8 cellular contexts compared by ENCODE assay signal in genomic region chr20:25695532-25696383, GRCh38. TPM values are rescaled to one million over a fixed set of nuclear protein-coding genes. Genes with fewer than 3 reads are reported as not detected.
DNase-seq lines count a peak whose midpoint lies in the region; ATAC-seq and TF ChIP-seq lines count a peak whose summit lies in the region.

No MANE protein-coding gene starts in this region.

- H3K27ac ChIP-seq in caudate nucleus (ENCODE audit: low read depth, low read length) = peak overlapping the region; percentile 96
- peak overlapping the region; percentile 78 to 88 (median 86) for H3K27ac ChIP-seq in right lobe of liver
- peak overlapping the region; percentile 85 to 94 (median 90) for H3K27ac ChIP-seq in tibial nerve

- POLR2A ChIA-PET in GM10248 (lab: Yijun Ruan, JAX) = interaction anchor here (1.1 kb wide), 1 partner anchor 55 kb away, joined by 3 read pairs; no protein-coding TSS in a partner anchor

- TF ChIP-seq EP300 in tibial nerve (IDR thresholded peaks at IDR 0.05) = no peak

- H3K36me3 ChIP-seq in right lobe of liver = no peaks in the 10 kb centered on the region
- H3K36me3 ChIP-seq in tibial nerve = peaks cover 0 to 9% (median 0%) of the 10 kb centered on the region in 3 donors

- peak; percentile 26 for DNase-seq in GM10248 (ENCODE audit: extremely low spot score)
- no peak for DNase-seq in LNCaP clone FGC (ENCODE audit: low read depth)
- DNase-seq in caudate nucleus (lab: John Stamatoyannopoulos, UW) = peak in 1 of 61 donors; percentile 50
- DNase-seq in right lobe of liver = no peak
- DNase-seq in tibial nerve (ENCODE audit: low spot score in 2 of 2) = no peak
- no peak for DNase-seq in NCI-H2196 (lab: John Stamatoyannopoulos, UW; ENCODE audit: unreplicated experiment)
- no peak for DNase-seq in posterior vena cava (ENCODE audit: low spot score)

- H3K4me1 ChIP-seq in right lobe of liver = peaks cover 0 to 12% (median 0%) of the 10 kb centered on the region in 4 donors
- H3K4me1 ChIP-seq in tibial nerve = peaks cover 0 to 30% (median 0%) of the 10 kb centered on the region in 4 donors

- CTCF ChIA-PET in GM10248 (lab: Yijun Ruan, JAX) = interaction anchor here (0.7 kb wide), 1 partner anchor 34 kb away, joined by 3 read pairs; no protein-coding TSS in a partner anchor

- H3K9me3 ChIP-seq in right lobe of liver = no peaks in the 10 kb centered on the region
- H3K9me3 ChIP-seq in tibial nerve = peaks cover 0 to 14% (median 6%) of the 10 kb centered on the region in 4 donors

- peak; percentile 2 to 18 (median 8) for ATAC-seq in right lobe of liver
- no peak for ATAC-seq in GM18498 (IDR thresholded peaks at IDR 0.05; ENCODE audit: unreplicated experiment)

- intact Hi-C loops in right lobe of liver (cut with DNase I) = no loop called here
- intact Hi-C loops in posterior vena cava (cut with DNase I) = no loop called here

- H3K27me3 ChIP-seq in right lobe of liver = no peaks in the 10 kb centered on the region
- no peaks in the 10 kb centered on the region for H3K27me3 ChIP-seq in tibial nerve

- WGBS in right lobe of liver (ENCODE audit: insufficient coverage, low coverage, low lambda C conversion rate, missing lambda C conversion rate) = 35% methylated on average over 8 of the region's 31 CpGs
- 16 to 24% methylated on average over 18 to 27 of the region's 31 CpGs for WGBS in tibial nerve, 2 donors

- H3K4me3 ChIP-seq in LNCaP clone FGC (ENCODE audit: low read depth, low read length) = peak overlapping the region; percentile 76
- peak overlapping the region; percentile 84 to 91 (median 89) for H3K4me3 ChIP-seq in right lobe of liver
- peak overlapping the region; percentile 73 to 98 (median 82) for H3K4me3 ChIP-seq in tibial nerve

- TF ChIP-seq CTCF in GM10248 (IDR thresholded peaks at IDR 0.05; ENCODE audit: control extremely low read depth, extremely low read depth, low read depth, missing control alignments) (no peak), LNCaP clone FGC (IDR thresholded peaks at IDR 0.05; ENCODE audit: control insufficient read depth, extremely low read depth, insufficient read depth) (no peak), right lobe of liver (IDR thresholded peaks at IDR 0.05) (no peak), tibial nerve (IDR thresholded peaks at IDR 0.05) (no peak)

- no peak for TF ChIP-seq POLR2A in right lobe of liver (IDR thresholded peaks at IDR 0.05)
- TF ChIP-seq POLR2A in tibial nerve (IDR thresholded peaks at IDR 0.05) = no peak

RNA-seq across cellular contexts. Expression of gene ZNF337, which starts 0.9 kb away (rescaled TPM):
- total RNA-seq in right lobe of liver (1 to 10 TPM; 2.9 to 4.8 (median 4.3) TPM), tibial nerve (10 to 100 TPM; 17.9 to 23.2 (median 22.0) TPM), posterior vena cava (10 to 100 TPM; 10.1 TPM)
